ENCODE assay signal across 29 cellular contexts in genomic region chr10:97546441-97547340, GRCh38. TPM values are rescaled to one million over a fixed set of nuclear protein-coding genes. Genes with fewer than 3 reads are reported as not detected.
DNase-seq lines count a peak whose midpoint lies in the region; TF ChIP-seq lines count a peak whose summit lies in the region.
"Had no signal": no experiment of that assay in that cellular context is flagged by ENCODE, and none has a peak within 500 bp of the region (broad histone marks: within the 10 kb centered on the region; RNA-seq: fewer than 3 reads in every experiment).

No MANE protein-coding gene starts in this region.

- H3K27ac ChIP-seq in RWPE1 (peak overlapping the region; percentile 26), endodermal cell (ENCODE audit: low read depth, low read length) (peak overlapping the region; percentile 17), MM.1S (ENCODE audit: low read length) (no peak overlapping the region)
- H3K27ac ChIP-seq: C4-2B, left lung, neural progenitor cell had no signal

- H3K9me2 ChIP-seq in MM.1S (replicated peaks; ENCODE audit: insufficient read depth, low read length): no peaks in the 10 kb centered on the region

- H4K20me1 ChIP-seq in MM.1S (ENCODE audit: insufficient read depth, low read length): no peaks in the 10 kb centered on the region

- H3K4me1 Mint-ChIP-seq in endodermal cell: peaks cover 17% of the 10 kb centered on the region
- H3K4me1 Mint-ChIP-seq: central memory CD8-positive, alpha-beta T cell had no signal

- H3K27me3 Mint-ChIP-seq in endodermal cell (ENCODE audit: insufficient read depth): no peaks in the 10 kb centered on the region

- no peaks in the 10 kb centered on the region for H3K79me2 ChIP-seq in MM.1S (ENCODE audit: low read length)

- H3K9ac ChIP-seq in endodermal cell (ENCODE audit: extremely low read depth, low read length, poor library complexity, severe bottlenecking) (no peak overlapping the region), MM.1S (ENCODE audit: low read length) (no peak overlapping the region)
- H3K9ac ChIP-seq: neural progenitor cell had no signal

- TF ChIP-seq CTCF in RWPE1 (conservative IDR thresholded peaks at IDR 0.05; ENCODE audit: low read depth): no peak
- TF ChIP-seq CTCF in endodermal cell (conservative IDR thresholded peaks at IDR 0.05): no peak
- TF ChIP-seq CTCF in MM.1S (IDR thresholded peaks at IDR 0.05; ENCODE audit: low read length): no peak

- 90 to 92% methylated on average over 15 to 20 of the region's 20 CpGs for WGBS in endodermal cell (ENCODE audit: insufficient coverage in 1 of 2, insufficient read length in 1 of 2), 2 experiments

- H3K27me3 ChIP-seq in endodermal cell (ENCODE audit: control insufficient read depth, insufficient read depth, low read length, poor library complexity, severe bottlenecking) (no peaks in the 10 kb centered on the region), MM.1S (replicated peaks; ENCODE audit: insufficient read depth, low read length) (no peaks in the 10 kb centered on the region)
- H3K27me3 ChIP-seq: left lung, neural progenitor cell had no signal

- CTCF ChIA-PET in RWPE1 (lab: Yijun Ruan, JAX): interaction anchor here (0.6 to 0.7 kb wide), 3 partner anchors 11 to 197 kb away, joined by 3 to 4 read pairs (median 3); no protein-coding TSS in a partner anchor

- no peak overlapping the region for H3K4me2 ChIP-seq in MM.1S (ENCODE audit: low read depth, low read length)
- H3K4me2 ChIP-seq: neural progenitor cell had no signal

- H3K4me3 Mint-ChIP-seq in endodermal cell: no peak overlapping the region
- H3K4me3 Mint-ChIP-seq: activated T-cell treated with anti-CD3 and anti-CD28 coated beads, Interleukin-2, amount 50 U/mL, for 72 hours; central memory CD8-positive, alpha-beta T cell; neural progenitor cell; stimulated activated naive B cell treated with anti-CD40 and anti-IgM and Interleukin-4, amounts not matched to agents 10 μg/mL and 1 μg/mL and 100 μg/mL, for 72 hours had no signal

- POLR2A ChIA-PET in RWPE1 (lab: Yijun Ruan, JAX; ENCODE audit: low non-redundant PET): no interaction called here

- H3K9me3 Mint-ChIP-seq in endodermal cell: no peaks in the 10 kb centered on the region
- H3K9me3 Mint-ChIP-seq: activated T-cell treated with anti-CD3 and anti-CD28 coated beads, Interleukin-2, amount 50 U/mL, for 72 hours; central memory CD8-positive, alpha-beta T cell; neural progenitor cell; stimulated activated naive B cell treated with anti-CD40 and anti-IgM and Interleukin-4, amounts not matched to agents 10 μg/mL and 1 μg/mL and 100 μg/mL, for 72 hours had no signal

- no peak for DNase-seq in RWPE1 (ENCODE audit: low spot score)
- DNase-seq in endodermal cell: no peak
- peak; percentile 64 for DNase-seq in posterior vena cava (ENCODE audit: low spot score)
- no peak for DNase-seq in NCI-H146 treated with DMSO at 0.1 percent for 48 hours (lab: John Stamatoyannopoulos, UW; ENCODE audit: unreplicated experiment)
- DNase-seq in MM.1S: no peak
- no peak for DNase-seq in NCI-H2227 (lab: John Stamatoyannopoulos, UW; ENCODE audit: unreplicated experiment)
- DNase-seq: activated CD4-positive, alpha-beta T cell treated with anti-CD3 and anti-CD28 coated beads for 1 hour; activated naive CD4-positive, alpha-beta T cell treated with anti-CD3 and anti-CD28 coated beads, Interleukin-2, amount 50 U/mL, for 16 hours; activated T-cell treated with anti-CD3 and anti-CD28 coated beads, Interleukin-2, amount 50 U/mL, for 72 hours; Calu3; erythroblast; foreskin fibroblast; NCI-H1048; NCI-H2029 treated with DMSO at 0.1 percent for 48 hours; NCI-H82; SHP77 treated with DMSO at 0.1 percent for 48 hours; small intestine; stimulated activated naive B cell treated with anti-CD40 and anti-IgM and Interleukin-4, amounts not matched to agents 10 μg/mL and 1 μg/mL and 100 μg/mL, for 72 hours had no signal

- no peak overlapping the region for H3K4me3 ChIP-seq in endodermal cell (ENCODE audit: low read length)
- H3K4me3 ChIP-seq in MM.1S (ENCODE audit: low read length): no peak overlapping the region
- H3K4me3 ChIP-seq: left lung, neural progenitor cell had no signal

- H3K9me3 ChIP-seq in endodermal cell (ENCODE audit: control insufficient read depth, low read length) (no peaks in the 10 kb centered on the region), MM.1S (replicated peaks; ENCODE audit: insufficient read depth, low read length) (no peaks in the 10 kb centered on the region)
- H3K9me3 ChIP-seq: left lung had no signal

- H3K27ac Mint-ChIP-seq in endodermal cell: no peak overlapping the region
- H3K27ac Mint-ChIP-seq: activated T-cell treated with anti-CD3 and anti-CD28 coated beads, Interleukin-2, amount 50 U/mL, for 72 hours; neural progenitor cell; stimulated activated naive B cell treated with anti-CD40 and anti-IgM and Interleukin-4, amounts not matched to agents 10 μg/mL and 1 μg/mL and 100 μg/mL, for 72 hours had no signal

- no peak overlapping the region for H2AFZ ChIP-seq in MM.1S (ENCODE audit: low read length)
- H2AFZ ChIP-seq: neural progenitor cell had no signal

- H3K36me3 ChIP-seq in endodermal cell (ENCODE audit: control insufficient read depth, insufficient read depth, low read length) (no peaks in the 10 kb centered on the region), MM.1S (replicated peaks; ENCODE audit: insufficient read depth, low read length) (no peaks in the 10 kb centered on the region)
- H3K36me3 ChIP-seq: left lung, neural progenitor cell had no signal

- H3K4me1 ChIP-seq in endodermal cell (ENCODE audit: control insufficient read depth, insufficient read depth, low read length) (peaks cover 5% of the 10 kb centered on the region), MM.1S (ENCODE audit: low read length) (no peaks in the 10 kb centered on the region)

- no peaks in the 10 kb centered on the region for H3F3A ChIP-seq in MM.1S (ENCODE audit: insufficient read depth, low read length)

- intact Hi-C loops in posterior vena cava (cut with DNase I): loop anchor here in 1 of 2 donors (10.0 kb wide), 1 partner anchor 82 kb away; no protein-coding TSS in a partner anchor

- no peaks in the 10 kb centered on the region for H3K36me3 Mint-ChIP-seq in endodermal cell (ENCODE audit: low read depth)
- H3K36me3 Mint-ChIP-seq: neural progenitor cell; stimulated activated naive B cell treated with anti-CD40 and anti-IgM and Interleukin-4, amounts not matched to agents 10 μg/mL and 1 μg/mL and 100 μg/mL, for 72 hours had no signal

RNA-seq across cellular contexts. Expression of gene ANKRD2, which starts 25.9 kb away (rescaled TPM):
- total RNA-seq in endodermal cell: not detected
- polyA plus RNA-seq in endodermal cell (2013, experiment 1 of 2): not detected
- polyA plus RNA-seq in endodermal cell (2013, experiment 2 of 2): not detected
- total RNA-seq in posterior vena cava: 1 to 10 TPM in 1 of 2 donors, under 1 TPM in 1; 0.67 to 1.1 TPM
- total RNA-seq: activated T-cell treated with anti-CD3 and anti-CD28 coated beads, Interleukin-2, amount 50 U/mL, for 72 hours; Daoy; HT1080; mononuclear cell; OCI-LY7; temporal lobe had no signal

RNA-seq across cellular contexts. Expression of gene HOGA1, which starts 37.5 kb away (rescaled TPM):
- 1 to 10 TPM in 1 of 2 donors, under 1 TPM in 1; 0.15 to 1.7 TPM for total RNA-seq in endodermal cell
- polyA plus RNA-seq in endodermal cell (2013, experiment 1 of 2): 1.00 TPM
- 0.70 TPM for polyA plus RNA-seq in endodermal cell (2013, experiment 2 of 2)
- total RNA-seq in posterior vena cava: 1 to 10 TPM; 1.5 to 4.1 TPM
- total RNA-seq: activated T-cell treated with anti-CD3 and anti-CD28 coated beads, Interleukin-2, amount 50 U/mL, for 72 hours; Daoy; mononuclear cell had no signal

RNA-seq across cellular contexts. Expression of gene C10orf62, which starts 42.8 kb away (rescaled TPM):
- total RNA-seq in endodermal cell (not detected), posterior vena cava (under 1 TPM; 0.19 to 0.46 TPM)
- not detected for polyA plus RNA-seq in endodermal cell (2013, experiment 1 of 2)
- not detected for polyA plus RNA-seq in endodermal cell (2013, experiment 2 of 2)
- total RNA-seq: activated T-cell treated with anti-CD3 and anti-CD28 coated beads, Interleukin-2, amount 50 U/mL, for 72 hours; Daoy; HT1080; left lung; mononuclear cell; OCI-LY7; pulmonary artery endothelial cell; temporal lobe had no signal
- polyA plus RNA-seq: AG04450, small intestine had no signal

RNA-seq across cellular contexts. Expression of gene UBTD1, which starts 48.0 kb away (rescaled TPM):
- 10 to 100 TPM; 19.1 to 19.3 TPM for total RNA-seq in endodermal cell
- 11.7 TPM for polyA plus RNA-seq in endodermal cell (2013, experiment 1 of 2)
- polyA plus RNA-seq in endodermal cell (2013, experiment 2 of 2): 12.2 TPM
- total RNA-seq in posterior vena cava: 10 to 100 TPM; 15.6 to 16.5 TPM

RNA-seq across cellular contexts. Expression of gene MMS19, which starts 48.5 kb away (rescaled TPM):
- total RNA-seq in endodermal cell (10 to 100 TPM; 84.2 to 98.8 TPM), posterior vena cava (10 to 100 TPM; 29.5 to 32.1 TPM)
- 103 TPM for polyA plus RNA-seq in endodermal cell (2013, experiment 1 of 2)
- polyA plus RNA-seq in endodermal cell (2013, experiment 2 of 2): 84.0 TPM
